ENCODE assay signal across 8 cellular contexts in the genomic region with DNA sequence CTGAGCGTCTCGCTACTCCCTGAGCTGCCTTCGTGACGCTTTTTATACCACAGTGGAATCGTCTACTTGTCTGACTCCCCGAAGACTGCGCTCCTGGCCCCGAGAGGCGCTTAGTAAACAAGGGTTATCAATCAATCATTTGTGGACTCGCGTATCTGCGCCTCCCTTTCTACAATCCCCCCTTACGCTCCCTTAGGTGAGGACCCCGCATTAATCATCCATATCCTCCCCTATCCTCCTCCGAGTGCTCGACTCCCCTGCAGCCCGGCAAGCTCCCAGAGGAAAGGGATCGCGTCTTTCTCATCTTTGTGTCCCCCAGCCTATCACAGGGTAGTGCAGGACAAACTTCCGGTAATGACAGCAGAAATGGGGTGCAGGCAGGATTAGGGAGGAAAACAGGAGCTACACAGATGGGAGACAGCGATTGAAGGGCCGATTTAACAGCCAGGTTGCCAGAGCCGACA. TPM values are rescaled to one million over a fixed set of nuclear protein-coding genes. Genes with fewer than 3 reads are reported as not detected.
DNase-seq lines count a peak whose midpoint lies in the region; ATAC-seq, FAIRE-seq and TF ChIP-seq lines count a peak whose summit lies in the region.

No MANE protein-coding gene starts in this region.

- no peak for TF ChIP-seq POLR2A in A549 (IDR thresholded peaks at IDR 0.05; ENCODE audit: low read length)

- H3K9me3 ChIP-seq in A549 (no peaks in the 10 kb centered on the region), parathyroid adenoma (ENCODE audit: control insufficient read depth, low read length) (no peaks in the 10 kb centered on the region)

- TF ChIP-seq RAD21 in A549 (conservative IDR thresholded peaks at IDR 0.05 in 1 of 2, IDR thresholded peaks at IDR 0.05 in 1 of 2), result no peak

- no peaks in the 10 kb centered on the region for H3K27me3 Mint-ChIP-seq in activated naive CD4-positive, alpha-beta T cell treated with anti-CD3 and anti-CD28 coated beads for 36 hours (ENCODE audit: low read depth)

- peaks cover 19% of the 10 kb centered on the region for H3K79me2 ChIP-seq in parathyroid adenoma

- H3K27ac Mint-ChIP-seq in activated naive CD4-positive, alpha-beta T cell treated with anti-CD3 and anti-CD28 coated beads for 36 hours, result no peak overlapping the region

- TF ChIP-seq EP300 in A549 (IDR thresholded peaks at IDR 0.05), result no peak

- no peaks in the 10 kb centered on the region for H3K9me3 Mint-ChIP-seq in activated naive CD4-positive, alpha-beta T cell treated with anti-CD3 and anti-CD28 coated beads for 36 hours

- peak overlapping the region; percentile 38 for H3K9ac ChIP-seq in parathyroid adenoma

- H3K4me3 Mint-ChIP-seq in activated naive CD4-positive, alpha-beta T cell treated with anti-CD3 and anti-CD28 coated beads for 36 hours, result no peak overlapping the region

- H3K27me3 ChIP-seq in parathyroid adenoma (ENCODE audit: control insufficient read depth, insufficient read depth, low read length), result no peaks in the 10 kb centered on the region

- CTCF ChIA-PET in A549 (lab: Yijun Ruan, JAX), result interaction anchor here (0.8 to 1.1 kb wide), 2 partner anchors 29 to 93 kb away, joined by 3 read pairs; no protein-coding TSS in a partner anchor
- CTCF ChIA-PET in activated naive CD4-positive, alpha-beta T cell treated with anti-CD3 and anti-CD28 coated beads for 36 hours (lab: Charles Lee), result interaction anchor here (0.6 to 1.2 kb wide), 6 partner anchors 20 to 320 kb away, joined by 3 to 4 read pairs (median 3); no protein-coding TSS in a partner anchor

- no peak for FAIRE-seq in A549 (lab: Jason Lieb, UNC)

- peak overlapping the region; percentile 95 for H2AFZ ChIP-seq in parathyroid adenoma

- H3K4me1 Mint-ChIP-seq in activated naive CD4-positive, alpha-beta T cell treated with anti-CD3 and anti-CD28 coated beads for 36 hours (ENCODE audit: low read depth), result peaks cover 40% of the 10 kb centered on the region

- peak; percentile 54 to 66 for ATAC-seq in A549
- ATAC-seq in HG02840 (IDR thresholded peaks at IDR 0.05; ENCODE audit: low FRiP score, unreplicated experiment), result peak; percentile 7
- peak; percentile 30 for ATAC-seq in Right ventricle myocardium superior (ENCODE audit: poor library complexity)

- DNase-seq in A549 (ENCODE audit: low read depth in 1 of 2, low spot score in 1 of 2) (peak; percentile 16 to 25), GM03348 (ENCODE audit: low spot score) (peak; percentile 55), NCI-H69 (lab: John Stamatoyannopoulos, UW) (peak; percentile 72), Right ventricle myocardium superior (no peak), NCI-H446 treated with DMSO at 0.1 percent for 48 hours (lab: John Stamatoyannopoulos, UW) (no peak)
- peak; percentile 56 for DNase-seq in activated naive CD4-positive, alpha-beta T cell treated with anti-CD3 and anti-CD28 coated beads for 36 hours

- H3K36me3 Mint-ChIP-seq in activated naive CD4-positive, alpha-beta T cell treated with anti-CD3 and anti-CD28 coated beads for 36 hours (ENCODE audit: low read depth), result peaks cover 14% of the 10 kb centered on the region

- no peaks in the 10 kb centered on the region for H3K36me3 ChIP-seq in parathyroid adenoma (ENCODE audit: control insufficient read depth, insufficient read depth, low read length)

- H3K4me3 ChIP-seq in A549 (peak overlapping the region; percentile 95), parathyroid adenoma (ENCODE audit: low read depth, low read length) (peak overlapping the region; percentile 69)

- H3K4me1 ChIP-seq in A549 (peaks cover 15% of the 10 kb centered on the region; the same call in 2 of the 3 replicates), parathyroid adenoma (peaks cover 4% of the 10 kb centered on the region)

- H3K4me2 ChIP-seq in A549 (peak overlapping the region; percentile 99), parathyroid adenoma (ENCODE audit: low read length) (peak overlapping the region; percentile 78)

- intact Hi-C loops in activated naive CD4-positive, alpha-beta T cell treated with anti-CD3 and anti-CD28 coated beads for 36 hours (cut with micrococcal nuclease), result loop anchor here (2.0 kb wide), 2 partner anchors 64 to 834 kb away; partner anchors contain the start of gene DHCR24
- intact Hi-C loops in Right ventricle myocardium superior (cut with DNase I), result no loop called here

- H3K27ac ChIP-seq in A549 (peak overlapping the region; percentile 82 to 91), parathyroid adenoma (peak overlapping the region; percentile 83)

- POLR2A ChIA-PET in A549 (lab: Yijun Ruan, JAX), result no interaction called here

- no peak for TF ChIP-seq CTCF in A549 (IDR thresholded peaks at IDR 0.05)
- TF ChIP-seq CTCF in parathyroid adenoma (IDR thresholded peaks at IDR 0.05), result no peak

- WGBS in A549 (ENCODE audit: missing lambda C conversion rate), result under 1% methylated on average over 23 of the region's 23 CpGs

TF ChIP-seq in A549, 52 proteins besides CTCF, POLR2A, EP300 and RAD21:
- TF ChIP-seq EHF (CRISPR knock-in tag; IDR thresholded peaks at IDR 0.05), result no peak

RNA-seq across cellular contexts. Expression of gene TMEM59, which starts 0.5 kb away (rescaled TPM):
- polyA plus RNA-seq in A549 (2011; rRNA removed), result 225 and 259 TPM in 2 replicates
- polyA plus RNA-seq in A549 (2012; cell fraction: cytosol; rRNA removed), result 57.4 and 59.1 TPM in 2 replicates
- polyA plus RNA-seq in A549 (2012; cell fraction: nucleus; rRNA removed), result 30.1 and 34.1 TPM in 2 replicates
- 97.2 to 120 TPM (median 114 TPM) in 3 replicates for polyA plus RNA-seq in A549 (2017; fragmentation: RNase III; extraction: RNeasy Plus Mini Kit Qiagen cat#74134 plus additional on column Dnase treatment)
- 52.4 and 57.8 TPM in 2 replicates for polyA minus RNA-seq in A549 (2011; rRNA and poly(A)+ RNA removed)
- total RNA-seq in activated naive CD4-positive, alpha-beta T cell treated with anti-CD3 and anti-CD28 coated beads for 36 hours, result 100 to 1,000 TPM; 140 to 142 TPM
- total RNA-seq in Right ventricle myocardium superior, result 310 TPM

RNA-seq across cellular contexts. Expression of gene TCEANC2, which starts 0.9 kb away (rescaled TPM):
- polyA plus RNA-seq in A549 (2011; rRNA removed), result 3.4 and 3.5 TPM in 2 replicates
- 1.8 and 2.0 TPM in 2 replicates for polyA plus RNA-seq in A549 (2012; cell fraction: cytosol; rRNA removed)
- 1.4 and 1.7 TPM in 2 replicates for polyA plus RNA-seq in A549 (2012; cell fraction: nucleus; rRNA removed)
- polyA plus RNA-seq in A549 (2017; fragmentation: RNase III; extraction: RNeasy Plus Mini Kit Qiagen cat#74134 plus additional on column Dnase treatment), result 1.6 to 2.0 TPM (median 1.9 TPM) in 3 replicates
- 3.9 and 4.4 TPM in 2 replicates for polyA minus RNA-seq in A549 (2011; rRNA and poly(A)+ RNA removed)
- total RNA-seq in activated naive CD4-positive, alpha-beta T cell treated with anti-CD3 and anti-CD28 coated beads for 36 hours, result 10 to 100 TPM; 13.0 TPM
- total RNA-seq in Right ventricle myocardium superior, result 5.3 TPM

RNA-seq across cellular contexts. Expression of gene LDLRAD1, which starts 34.5 kb away (rescaled TPM):
- polyA plus RNA-seq in A549 (2011; rRNA removed) (0.06 and 0.12 TPM in 2 replicates), A549 (2017; fragmentation: RNase III; extraction: RNeasy Plus Mini Kit Qiagen cat#74134 plus additional on column Dnase treatment) (not detected in 3 replicates)
- not detected in 2 replicates for polyA plus RNA-seq in A549 (2012; cell fraction: cytosol; rRNA removed)
- polyA plus RNA-seq in A549 (2012; cell fraction: nucleus; rRNA removed), result not detected in 2 replicates
- polyA minus RNA-seq in A549 (2011; rRNA and poly(A)+ RNA removed), result not detected in 2 replicates
- total RNA-seq in activated naive CD4-positive, alpha-beta T cell treated with anti-CD3 and anti-CD28 coated beads for 36 hours, result not detected
- not detected for total RNA-seq in Right ventricle myocardium superior

Comparison
In these comparisons a context has a peak if more than half of its experiments do, and no peak if none do; other contexts are left out.
1. ATAC-seq: peak in every context shown above with its lines; median percentile 60 in A549; 30 in Right ventricle myocardium superior; 7 in HG02840.
2. DNase-seq: peak in A549 (2 of 2), GM03348 (single experiment), NCI-H69 (single experiment) and activated naive CD4-positive, alpha-beta T cell treated with anti-CD3 and anti-CD28 coated beads for 36 hours (single experiment); none in Right ventricle myocardium superior (single experiment) and NCI-H446 treated with DMSO at 0.1 percent for 48 hours (single experiment).